In genomic region chr10:122018951-122019413, GRCh38 we compare ENCODE assay signal across 1 cellular context.
TF ChIP-seq lines count a peak whose summit lies in the region.

No MANE protein-coding gene starts in this region.

TF ChIP-seq in HEK293, 187 proteins besides CTCF, POLR2A, EP300 and RAD21 (continued from another document):
- peak; percentile 82 for TF ChIP-seq ATF2 (tag by site-specific recombination; IDR thresholded peaks at IDR 0.05; ENCODE audit: low read depth)
- peak; percentile 67 for TF ChIP-seq ZNF600 (tag by site-specific recombination; IDR thresholded peaks at IDR 0.05)
- no peak for TF ChIP-seq GFI1B (tag by site-specific recombination; IDR thresholded peaks at IDR 0.05)
- TF ChIP-seq ZNF112 (tag by site-specific recombination; IDR thresholded peaks at IDR 0.05), result no peak
- TF ChIP-seq ZNF350 (tag by site-specific recombination; IDR thresholded peaks at IDR 0.05), result peak; percentile 99; the same call in 1 of the 2 replicates
- no peak for TF ChIP-seq HOXD13 (CRISPR knock-in tag; IDR thresholded peaks at IDR 0.05; ENCODE audit: borderline replicate concordance)
- peak; percentile 45; the same call in 1 of the 2 replicates for TF ChIP-seq ZNF362 (tag by site-specific recombination; IDR thresholded peaks at IDR 0.05)
- TF ChIP-seq SP2 (tag by site-specific recombination; IDR thresholded peaks at IDR 0.05), result peak; percentile 52
- peak; percentile 56 for TF ChIP-seq KLF1 (tag by site-specific recombination; IDR thresholded peaks at IDR 0.05)
- peak; percentile 80; the same call in 1 of the 2 replicates for TF ChIP-seq ZBTB17 (tag by site-specific recombination; IDR thresholded peaks at IDR 0.05)
- TF ChIP-seq ZXDB (tag by site-specific recombination; IDR thresholded peaks at IDR 0.05), result peak; percentile 52; the same call in 1 of the 2 replicates
- no peak for TF ChIP-seq OVOL3 (tag by site-specific recombination; IDR thresholded peaks at IDR 0.05)
- peak; percentile 54; the same call in 1 of the 2 replicates for TF ChIP-seq ZEB2 (tag by site-specific recombination; IDR thresholded peaks at IDR 0.05)
- TF ChIP-seq ZNF558 (tag by site-specific recombination; IDR thresholded peaks at IDR 0.05), result peak; percentile 40; the same call in 1 of the 2 replicates
- peak; percentile 99 for TF ChIP-seq ZNF335 (tag by site-specific recombination; conservative IDR thresholded peaks at IDR 0.05)
- TF ChIP-seq GLIS2 (tag by site-specific recombination; IDR thresholded peaks at IDR 0.05), result peak; percentile 52; the same call in 1 of the 2 replicates
- TF ChIP-seq SCRT1 (tag by site-specific recombination; IDR thresholded peaks at IDR 0.05; ENCODE audit: borderline replicate concordance), result peak; percentile 80
- TF ChIP-seq KLF10 (tag by site-specific recombination; IDR thresholded peaks at IDR 0.05), result 0 out of 2 replicates have a peak, but pooled peaks have one; percentile 5
- TF ChIP-seq MEIS1 (CRISPR knock-in tag; IDR thresholded peaks at IDR 0.05; ENCODE audit: borderline replicate concordance), result no peak
- TF ChIP-seq ZNF37A (tag by site-specific recombination; IDR thresholded peaks at IDR 0.05), result no peak
TF ChIP-seq in HEK293: peak in this region for 23.
